ENCODE assay signal across 8 cellular contexts in the genomic region with DNA sequence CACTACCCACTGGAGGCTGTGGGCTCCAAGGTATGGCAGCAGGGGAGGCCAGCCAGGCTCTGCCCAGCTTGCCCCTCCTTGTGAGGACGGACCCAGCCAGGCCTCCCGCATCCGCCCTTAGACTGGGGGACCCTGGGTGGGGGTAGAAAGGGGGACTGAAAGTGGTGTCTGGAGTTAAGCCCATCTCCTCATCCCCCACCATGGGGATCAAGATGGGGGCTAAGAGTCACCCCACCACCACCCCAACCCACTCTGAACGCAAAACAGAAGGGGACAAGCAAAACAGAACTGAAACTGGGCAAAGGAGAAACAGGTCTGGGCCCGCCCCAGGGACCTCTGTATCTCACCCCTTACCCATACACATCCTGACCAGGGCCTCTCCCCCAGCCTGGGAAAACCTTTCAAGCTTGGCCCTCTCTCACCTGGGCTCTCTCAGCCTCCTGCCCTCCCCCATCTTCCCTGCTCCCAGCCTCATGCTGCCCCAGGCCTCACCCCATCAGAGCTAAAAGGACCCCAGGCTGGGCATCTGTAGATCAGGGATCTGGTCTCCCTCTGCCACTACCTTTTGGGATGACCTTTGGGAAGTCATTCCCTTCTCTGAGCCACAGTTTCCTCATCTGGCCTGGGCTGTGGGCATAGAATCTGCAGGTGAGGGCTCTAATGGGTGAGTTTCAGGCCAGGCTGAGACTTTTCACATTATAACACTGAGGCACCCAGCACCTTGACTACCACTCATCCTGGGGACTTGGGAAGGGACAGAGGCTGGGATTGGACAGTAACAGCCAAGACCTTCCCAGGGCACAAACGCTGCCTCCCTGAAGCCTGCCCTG. TPM values are rescaled to one million over a fixed set of nuclear protein-coding genes. Genes with fewer than 3 reads are reported as not detected.
A peak's percentile ranks its signal among the peaks of the same experiment; 100 is the strongest.
DNase-seq lines count a peak whose midpoint lies in the region; ATAC-seq lines count a peak whose summit lies in the region.

No MANE protein-coding gene starts in this region.

- no peak for DNase-seq in activated T-cell treated with anti-CD3 and anti-CD28 coated beads, Interleukin-2, amount 50 U/mL, for 4 hours
- DNase-seq in activated T-cell treated with anti-CD3 and anti-CD28 coated beads for 4 hours (no peak), NCI-H2227 treated with DMSO at 0.1 percent for 48 hours (lab: John Stamatoyannopoulos, UW) (no peak), NCI-H146 (lab: John Stamatoyannopoulos, UW) (no peak)
- no peak for DNase-seq in activated naive CD8-positive, alpha-beta T cell treated with anti-CD3 and anti-CD28 coated beads for 36 hours
- no peak for DNase-seq in effector CD8-positive, alpha-beta T cell (lab: John Stamatoyannopoulos, UW)

- no peak for ATAC-seq in activated T-cell treated with anti-CD3 and anti-CD28 coated beads, Interleukin-2, amount 50 U/mL, for 4 hours
- ATAC-seq in HG03175 (IDR thresholded peaks at IDR 0.05; ENCODE audit: unreplicated experiment): peak; percentile 35
- ATAC-seq in stimulated activated memory B cell treated with anti-CD40 and anti-IgM and Interleukin-4, amounts not matched to agents 10 μg/mL and 1 μg/mL and 100 μg/mL, for 72 hours: peak; percentile 67

- H3K27me3 Mint-ChIP-seq in activated T-cell treated with anti-CD3 and anti-CD28 coated beads, Interleukin-2, amount 50 U/mL, for 4 hours (ENCODE audit: low read depth): no peaks in the 10 kb centered on the region
- no peaks in the 10 kb centered on the region for H3K27me3 Mint-ChIP-seq in activated naive CD8-positive, alpha-beta T cell treated with anti-CD3 and anti-CD28 coated beads for 36 hours
- H3K27me3 Mint-ChIP-seq in stimulated activated memory B cell treated with anti-CD40 and anti-IgM and Interleukin-4, amounts not matched to agents 10 μg/mL and 1 μg/mL and 100 μg/mL, for 72 hours: no peaks in the 10 kb centered on the region

- no peaks in the 10 kb centered on the region for H3K36me3 Mint-ChIP-seq in activated T-cell treated with anti-CD3 and anti-CD28 coated beads, Interleukin-2, amount 50 U/mL, for 4 hours (ENCODE audit: insufficient read depth)
- H3K36me3 Mint-ChIP-seq in activated naive CD8-positive, alpha-beta T cell treated with anti-CD3 and anti-CD28 coated beads for 36 hours: no peaks in the 10 kb centered on the region
- H3K36me3 Mint-ChIP-seq in stimulated activated memory B cell treated with anti-CD40 and anti-IgM and Interleukin-4, amounts not matched to agents 10 μg/mL and 1 μg/mL and 100 μg/mL, for 72 hours: no peaks in the 10 kb centered on the region

- H3K4me3 Mint-ChIP-seq in activated T-cell treated with anti-CD3 and anti-CD28 coated beads, Interleukin-2, amount 50 U/mL, for 4 hours: peak overlapping the region; percentile 37
- peak overlapping the region; percentile 29 for H3K4me3 Mint-ChIP-seq in activated naive CD8-positive, alpha-beta T cell treated with anti-CD3 and anti-CD28 coated beads for 36 hours
- H3K4me3 Mint-ChIP-seq in stimulated activated memory B cell treated with anti-CD40 and anti-IgM and Interleukin-4, amounts not matched to agents 10 μg/mL and 1 μg/mL and 100 μg/mL, for 72 hours: peak overlapping the region; percentile 44

- peaks cover 92% of the 10 kb centered on the region for H3K4me1 Mint-ChIP-seq in activated T-cell treated with anti-CD3 and anti-CD28 coated beads, Interleukin-2, amount 50 U/mL, for 4 hours (ENCODE audit: low read depth)
- peaks cover 86% of the 10 kb centered on the region for H3K4me1 Mint-ChIP-seq in activated naive CD8-positive, alpha-beta T cell treated with anti-CD3 and anti-CD28 coated beads for 36 hours
- peaks cover 92% of the 10 kb centered on the region for H3K4me1 Mint-ChIP-seq in stimulated activated memory B cell treated with anti-CD40 and anti-IgM and Interleukin-4, amounts not matched to agents 10 μg/mL and 1 μg/mL and 100 μg/mL, for 72 hours

- no peaks in the 10 kb centered on the region for H3K9me3 Mint-ChIP-seq in activated T-cell treated with anti-CD3 and anti-CD28 coated beads, Interleukin-2, amount 50 U/mL, for 4 hours
- H3K9me3 Mint-ChIP-seq in activated naive CD8-positive, alpha-beta T cell treated with anti-CD3 and anti-CD28 coated beads for 36 hours: no peaks in the 10 kb centered on the region
- no peaks in the 10 kb centered on the region for H3K9me3 Mint-ChIP-seq in stimulated activated memory B cell treated with anti-CD40 and anti-IgM and Interleukin-4, amounts not matched to agents 10 μg/mL and 1 μg/mL and 100 μg/mL, for 72 hours

- H3K27ac Mint-ChIP-seq in activated naive CD8-positive, alpha-beta T cell treated with anti-CD3 and anti-CD28 coated beads for 36 hours: peak overlapping the region; percentile 97
- peak overlapping the region; percentile 94 for H3K27ac Mint-ChIP-seq in stimulated activated memory B cell treated with anti-CD40 and anti-IgM and Interleukin-4, amounts not matched to agents 10 μg/mL and 1 μg/mL and 100 μg/mL, for 72 hours

RNA-seq across cellular contexts. Expression of gene CYP11A1, which starts 30.0 kb away (rescaled TPM):
- under 1 TPM; 0.33 to 0.41 (median 0.40) TPM for total RNA-seq in activated T-cell treated with anti-CD3 and anti-CD28 coated beads, Interleukin-2, amount 50 U/mL, for 4 hours
- under 1 TPM; 0.30 to 0.31 TPM for total RNA-seq in activated naive CD8-positive, alpha-beta T cell treated with anti-CD3 and anti-CD28 coated beads for 36 hours

RNA-seq across cellular contexts. Expression of gene SEMA7A, which starts 36.3 kb away (rescaled TPM):
- total RNA-seq in activated T-cell treated with anti-CD3 and anti-CD28 coated beads, Interleukin-2, amount 50 U/mL, for 4 hours: 100 to 1,000 TPM; 187 to 215 (median 195) TPM
- total RNA-seq in activated naive CD8-positive, alpha-beta T cell treated with anti-CD3 and anti-CD28 coated beads for 36 hours: 10 to 100 TPM; 48.8 to 51.4 TPM

Comparison
In these comparisons a context has a peak if more than half of its experiments do, and no peak if none do; other contexts are left out.
1. ATAC-seq: peak in HG03175 (single experiment) and stimulated activated memory B cell treated with anti-CD40 and anti-IgM and Interleukin-4, amounts not matched to agents 10 μg/mL and 1 μg/mL and 100 μg/mL, for 72 hours (single experiment); none in activated T-cell treated with anti-CD3 and anti-CD28 coated beads, Interleukin-2, amount 50 U/mL, for 4 hours (0 of 2).
2. Peak in every context shown above with its lines, with median percentiles within 50 percentile points of each other: H3K4me3 Mint-ChIP-seq.